8 cellular contexts compared by ENCODE assay signal in the genomic region with DNA sequence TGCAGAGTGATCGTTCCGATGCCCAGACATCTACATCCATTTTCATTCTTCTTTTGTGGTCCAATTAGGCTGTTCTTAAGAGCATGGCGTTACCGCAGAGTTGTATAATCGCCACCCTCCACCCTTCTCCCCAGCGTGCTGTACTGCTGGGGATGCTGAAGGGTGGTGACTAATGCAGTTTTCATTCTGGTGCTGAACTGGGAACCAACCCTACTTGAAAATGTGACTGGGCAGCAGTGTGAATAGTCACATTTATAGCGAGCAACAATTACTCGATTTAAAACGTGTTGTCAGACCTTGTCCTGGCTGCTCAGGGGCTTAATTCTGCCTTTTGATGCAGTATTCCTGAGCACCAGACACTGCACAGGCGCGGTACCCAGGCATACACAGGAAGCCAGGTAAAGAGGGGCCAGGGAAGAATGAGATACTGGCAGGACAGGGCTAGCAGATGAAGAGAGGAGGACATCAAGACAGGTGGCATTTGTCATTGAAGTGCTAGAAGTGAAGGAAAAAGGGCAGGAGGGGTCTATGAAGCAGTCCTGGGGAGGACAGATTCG. TPM values are rescaled to one million over a fixed set of nuclear protein-coding genes. Genes with fewer than 3 reads are reported as not detected.
DNase-seq lines count a peak whose midpoint lies in the region; ATAC-seq and TF ChIP-seq lines count a peak whose summit lies in the region.

No MANE protein-coding gene starts in this region.

- H3K27me3 ChIP-seq in PC-3 (ENCODE audit: low read length) (no peaks in the 10 kb centered on the region), duodenal mucosa (ENCODE audit: control insufficient read depth in 1 of 2, insufficient read depth in 2 of 2, low read length in 2 of 2) (no peaks in the 10 kb centered on the region), mesendoderm (ENCODE audit: insufficient read depth, low read length, poor library complexity) (no peaks in the 10 kb centered on the region), transverse colon (no peaks in the 10 kb centered on the region)

- H3K36me3 ChIP-seq in PC-3 (ENCODE audit: low read depth, low read length) (no peaks in the 10 kb centered on the region; the same call in 1 of the 2 replicates), duodenal mucosa (ENCODE audit: control insufficient read depth in 1 of 2, insufficient read depth in 2 of 2, low read length in 2 of 2) (peaks cover 0 to 8% of the 10 kb centered on the region in 2 donors), mesendoderm (ENCODE audit: control insufficient read depth, insufficient read depth, low read length) (no peaks in the 10 kb centered on the region), transverse colon (peaks cover 0 to 3% (median 0%) of the 10 kb centered on the region in 4 donors)

- peak overlapping the region; percentile 94 for H3K4me3 ChIP-seq in PC-3 (ENCODE audit: low read length)
- peak overlapping the region; percentile 97 to 98 for H3K4me3 ChIP-seq in duodenal mucosa (ENCODE audit: low read depth in 1 of 2, low read length in 2 of 2)
- H3K4me3 ChIP-seq in mesendoderm (ENCODE audit: low read length): peak overlapping the region; percentile 46
- H3K4me3 ChIP-seq in transverse colon: peak overlapping the region; percentile 64 to 89 (median 78)

- H3K4ac ChIP-seq in mesendoderm (ENCODE audit: low read depth, low read length): no peak overlapping the region

- WGBS in mesendoderm (ENCODE audit: extremely low coverage, insufficient coverage, low lambda C conversion rate): no CpG with 5 or more reads among the region's 12 CpGs
- WGBS in transverse colon (ENCODE audit: low coverage in 1 of 2), 2 donors: 11 to 15% methylated on average over 4 to 12 of the region's 12 CpGs

- H4K8ac ChIP-seq in mesendoderm (ENCODE audit: low read depth, low read length): no peak overlapping the region

- H3K23ac ChIP-seq in mesendoderm (ENCODE audit: low read length): no peak overlapping the region

- no peaks in the 10 kb centered on the region for H3K9me3 ChIP-seq in PC-3 (ENCODE audit: low read length)
- no peaks in the 10 kb centered on the region for H3K9me3 ChIP-seq in duodenal mucosa (ENCODE audit: control insufficient read depth in 1 of 2, low read length in 2 of 2)
- H3K9me3 ChIP-seq in transverse colon: no peaks in the 10 kb centered on the region

- TF ChIP-seq EP300 in transverse colon (IDR thresholded peaks at IDR 0.05; ENCODE audit: low read depth): no peak

- peak overlapping the region; percentile 86 for H3K56ac ChIP-seq in mesendoderm (ENCODE audit: low read length)

- no peak overlapping the region for H2BK5ac ChIP-seq in mesendoderm (ENCODE audit: low read length)

- H3K27ac ChIP-seq in PC-3 (ENCODE audit: low read length) (peak overlapping the region; percentile 81), duodenal mucosa (ENCODE audit: low read depth, low read length) (peak overlapping the region; percentile 97), mesendoderm (ENCODE audit: low read depth, low read length) (peak overlapping the region; percentile 0), transverse colon (peak overlapping the region; percentile 96 to 99 (median 97))

- peaks cover 40% of the 10 kb centered on the region for H3K79me2 ChIP-seq in PC-3 (ENCODE audit: low read length)
- H3K79me2 ChIP-seq in mesendoderm (ENCODE audit: control insufficient read depth, insufficient read depth, low read length): peaks cover 18% of the 10 kb centered on the region

- no peak overlapping the region for H4K5ac ChIP-seq in mesendoderm (ENCODE audit: low read length)

- in situ Hi-C loops in transverse colon (cut with MboI; ENCODE audit: low pct_ligation_motif_present in 1 of 4, low pct_unique_long_range_greater_than_20kb in 1 of 4, low sequenced_read_pairs in 3 of 4): loop anchor here in 1 of 4 donors (25.0 kb wide), 1 partner anchor 346 kb away; a partner anchor contains a TSS

- peaks cover 20% of the 10 kb centered on the region for H4K20me1 ChIP-seq in PC-3 (ENCODE audit: low read length)

- peak; percentile 61 for DNase-seq in activated CD8-positive, alpha-beta memory T cell treated with anti-CD3 and anti-CD28 coated beads, Interleukin-2, amount 50 U/mL, for 48 hours
- no peak for DNase-seq in activated CD8-positive, alpha-beta memory T cell treated with anti-CD3 and anti-CD28 coated beads for 24 hours
- DNase-seq in PC-3 (peak; percentile 66), mesendoderm (peak; percentile 36), transverse colon (no peak), SHP77 (lab: John Stamatoyannopoulos, UW) (no peak)

- no peak overlapping the region for H2BK120ac ChIP-seq in mesendoderm (ENCODE audit: low read depth, low read length)

- H3K9ac ChIP-seq in PC-3 (ENCODE audit: low read length): peak overlapping the region; percentile 94
- peak overlapping the region; percentile 77 to 83 for H3K9ac ChIP-seq in duodenal mucosa (ENCODE audit: low read depth in 1 of 2, low read length in 2 of 2)
- H3K9ac ChIP-seq in mesendoderm (ENCODE audit: low read length): peak overlapping the region; percentile 60

- no peak for TF ChIP-seq POLR2A in transverse colon (IDR thresholded peaks at IDR 0.05)

- H2AK5ac ChIP-seq in mesendoderm (ENCODE audit: low read length): peak overlapping the region; percentile 49

- H2AFZ ChIP-seq in PC-3 (ENCODE audit: low read length): peak overlapping the region; percentile 78

- H3K4me1 ChIP-seq in PC-3 (ENCODE audit: insufficient read depth, low read length) (peaks cover 13% of the 10 kb centered on the region), duodenal mucosa (ENCODE audit: control insufficient read depth in 1 of 2, insufficient read depth in 2 of 2, low read length in 2 of 2) (peaks cover 15 to 27% of the 10 kb centered on the region in 2 donors), mesendoderm (ENCODE audit: control insufficient read depth, low read depth, low read length) (peaks cover 3% of the 10 kb centered on the region), transverse colon (peaks cover 15 to 25% (median 22%) of the 10 kb centered on the region in 4 donors)

- peak overlapping the region; percentile 92 for H3K4me2 ChIP-seq in PC-3 (ENCODE audit: low read length)
- H3K4me2 ChIP-seq in mesendoderm (ENCODE audit: low read length): peak overlapping the region; percentile 98

- CTCF ChIA-PET in PC-3 (lab: Charles Lee): no interaction called here

- intact Hi-C loops in PC-3 (cut with micrococcal nuclease) (loop anchor here (1.0 kb wide), 1 partner anchor 71 kb away; a partner anchor contains a TSS), transverse colon (cut with DNase I; ENCODE audit: low total_unique reads) (no loop called here)

- TSS peak; percentile 50 for BruUV-seq in PC-3 (replicated peaks; lab: Mats Ljungman, UMichigan)

- no peak for TF ChIP-seq CTCF in PC-3 (conservative IDR thresholded peaks at IDR 0.05; ENCODE audit: low read depth, low read length)
- no peak for TF ChIP-seq CTCF in transverse colon (IDR thresholded peaks at IDR 0.05)

- H3K18ac ChIP-seq in mesendoderm (ENCODE audit: low read length): no peak overlapping the region

- no peaks in the 10 kb centered on the region for H3F3A ChIP-seq in PC-3 (ENCODE audit: low read length, unreplicated experiment)

- ATAC-seq in HG02885 (IDR thresholded peaks at IDR 0.05; ENCODE audit: poor library complexity, unreplicated experiment) (peak; percentile 6), PC-3 (peak; percentile 65)

- peaks cover 10% of the 10 kb centered on the region for H3K79me1 ChIP-seq in mesendoderm (ENCODE audit: low read length)

- POLR2A ChIA-PET in PC-3 (lab: Charles Lee; ENCODE audit: unreplicated experiment): no interaction called here

- H3K9me2 ChIP-seq in PC-3 (replicated peaks; ENCODE audit: low read length): no peaks in the 10 kb centered on the region

- H2BK15ac ChIP-seq in mesendoderm (replicated peaks; ENCODE audit: low read depth): no peak overlapping the region

RNA-seq across cellular contexts. Expression of a gene that starts 0.7 kb away (rescaled TPM):
- total RNA-seq in PC-3 (2014; rRNA removed) (28.8 and 29.1 TPM in 2 replicates), transverse colon (10 to 100 TPM in 3 of 4 donors, 1 to 10 TPM in 1; 2.2 to 38.4 (median 29.4) TPM)
- 45.7 TPM for polyA plus RNA-seq in mesendoderm (2013, experiment 1 of 2)
- polyA plus RNA-seq in mesendoderm (2013, experiment 2 of 2): 43.9 TPM

RNA-seq across cellular contexts. Expression of a gene that starts 23.6 kb away (rescaled TPM):
- total RNA-seq in PC-3 (2014; rRNA removed) (1.9 TPM in 1 of 2 replicates, not detected in the other), transverse colon (under 1 TPM in 1 of 4 donors, not detected in 3; 0.48 TPM)
- 0.07 TPM for polyA plus RNA-seq in mesendoderm (2013, experiment 1 of 2)
- polyA plus RNA-seq in mesendoderm (2013, experiment 2 of 2): 0.06 TPM

Comparison
In these comparisons a context has a peak if more than half of its experiments do, and no peak if none do; other contexts are left out.
1. DNase-seq: peak in activated CD8-positive, alpha-beta memory T cell treated with anti-CD3 and anti-CD28 coated beads, Interleukin-2, amount 50 U/mL, for 48 hours (single experiment), PC-3 (single experiment) and mesendoderm (single experiment); none in activated CD8-positive, alpha-beta memory T cell treated with anti-CD3 and anti-CD28 coated beads for 24 hours (single experiment), transverse colon (single experiment) and SHP77 (0 of 2).
2. H3K27ac ChIP-seq: peak in every context shown above with its lines; median percentile 97 in duodenal mucosa; 97 in transverse colon; 81 in PC-3; 0 in mesendoderm.
3. H3K4me3 ChIP-seq: peak in every context shown above with its lines; median percentile 98 in duodenal mucosa; 94 in PC-3; 78 in transverse colon; 46 in mesendoderm.
4. Peak in every context shown above with its lines, with median percentiles within 50 percentile points of each other: H3K9ac ChIP-seq.